Comparison of ENCODE assay signal across 12 cellular contexts in genomic region chr2:138780451-138780880, GRCh38. TPM values are rescaled to one million over a fixed set of nuclear protein-coding genes. Genes with fewer than 3 reads are reported as not detected.
DNase-seq lines count a peak whose midpoint lies in the region; ATAC-seq and TF ChIP-seq lines count a peak whose summit lies in the region.
"Had no signal": no experiment of that assay in that cellular context is flagged by ENCODE, and none has a peak within 500 bp of the region (broad histone marks: within the 10 kb centered on the region; RNA-seq: fewer than 3 reads in every experiment).

No MANE protein-coding gene starts in this region.

- no peaks in the 10 kb centered on the region for H3K9me3 Mint-ChIP-seq in endodermal cell
- peaks cover 0 to 3% (median 0%) of the 10 kb centered on the region in 9 donors for H3K9me3 Mint-ChIP-seq in naive thymus-derived CD8-positive, alpha-beta T cell

- no peak for TF ChIP-seq EP300 in suprapubic skin (IDR thresholded peaks at IDR 0.05)

- H3K4me3 ChIP-seq in HUES64 (ENCODE audit: low read length) = peak overlapping the region; percentile 61
- peak overlapping the region; percentile 66 for H3K4me3 ChIP-seq in endodermal cell (ENCODE audit: low read length)
- peak overlapping the region; percentile 52 for H3K4me3 ChIP-seq in mesodermal cell (ENCODE audit: extremely low read depth, insufficient read depth, low read length, poor library complexity, severe bottlenecking)
- peak overlapping the region; percentile 37 for H3K4me3 ChIP-seq in suprapubic skin

- no peak for TF ChIP-seq CTCF in endodermal cell (conservative IDR thresholded peaks at IDR 0.05)
- TF ChIP-seq CTCF in suprapubic skin (IDR thresholded peaks at IDR 0.05) = no peak

- no peak for TF ChIP-seq POLR2A in suprapubic skin (IDR thresholded peaks at IDR 0.05)

- H3K27me3 Mint-ChIP-seq in endodermal cell (ENCODE audit: insufficient read depth) = peaks cover 71% of the 10 kb centered on the region
- peaks cover 19 to 54% (median 43%) of the 10 kb centered on the region in 5 donors for H3K27me3 Mint-ChIP-seq in naive thymus-derived CD8-positive, alpha-beta T cell

- peaks cover 25% of the 10 kb centered on the region for H3K4me1 ChIP-seq in HUES64 (ENCODE audit: insufficient read depth, low read length)
- H3K4me1 ChIP-seq in endodermal cell (ENCODE audit: control insufficient read depth, insufficient read depth, low read length) = peaks cover 5% of the 10 kb centered on the region
- H3K4me1 ChIP-seq in mesodermal cell (ENCODE audit: control insufficient read depth, insufficient read depth, low read length, poor library complexity, severe bottlenecking) = peaks cover 18% of the 10 kb centered on the region
- peaks cover 21% of the 10 kb centered on the region for H3K4me1 ChIP-seq in suprapubic skin

- H3K9ac ChIP-seq in HUES64 (ENCODE audit: low read depth, low read length) = 0 out of 2 replicates have a peak overlapping the region, but pooled peaks have one; percentile 21
- no peak overlapping the region for H3K9ac ChIP-seq in endodermal cell (ENCODE audit: extremely low read depth, low read length, poor library complexity, severe bottlenecking)

- POLR2A ChIA-PET in naive thymus-derived CD8-positive, alpha-beta T cell (lab: Charles Lee) = no interaction called here

- H3K4me3 Mint-ChIP-seq in endodermal cell = peak overlapping the region; percentile 67
- no peak overlapping the region for H3K4me3 Mint-ChIP-seq in naive thymus-derived CD8-positive, alpha-beta T cell

- peaks cover 63% of the 10 kb centered on the region for H3K27me3 ChIP-seq in HUES64 (ENCODE audit: insufficient read depth, low read length)
- H3K27me3 ChIP-seq in endodermal cell (ENCODE audit: control insufficient read depth, insufficient read depth, low read length, poor library complexity, severe bottlenecking) = peaks cover 67% of the 10 kb centered on the region
- H3K27me3 ChIP-seq in suprapubic skin = peaks cover 63% of the 10 kb centered on the region

- H3K36me3 Mint-ChIP-seq in endodermal cell (ENCODE audit: low read depth) = no peaks in the 10 kb centered on the region
- no peaks in the 10 kb centered on the region for H3K36me3 Mint-ChIP-seq in naive thymus-derived CD8-positive, alpha-beta T cell

- H3K27ac ChIP-seq in HUES64 (ENCODE audit: low read depth, low read length) (no peak overlapping the region), endodermal cell (ENCODE audit: low read depth, low read length) (no peak overlapping the region), mesodermal cell (ENCODE audit: low read depth, low read length, severe bottlenecking) (no peak overlapping the region), suprapubic skin (no peak overlapping the region)

- WGBS in HUES64 = under 1% methylated on average over 39 of the region's 39 CpGs
- WGBS in endodermal cell (ENCODE audit: insufficient coverage in 1 of 2, insufficient read length in 1 of 2), 2 experiments = 2 to 4% methylated on average over 11 to 39 of the region's 39 CpGs
- WGBS in mesodermal cell (ENCODE audit: insufficient coverage in 2 of 2), 2 experiments = 0 to 1% methylated on average over 13 to 29 of the region's 39 CpGs
- WGBS in suprapubic skin = 28% methylated on average over 2 of the region's 39 CpGs

- H3K36me3 ChIP-seq in HUES64 (ENCODE audit: insufficient read depth, low read length) (no peaks in the 10 kb centered on the region), endodermal cell (ENCODE audit: control insufficient read depth, insufficient read depth, low read length) (no peaks in the 10 kb centered on the region), mesodermal cell (ENCODE audit: control insufficient read depth, insufficient read depth, low read length) (no peaks in the 10 kb centered on the region), suprapubic skin (no peaks in the 10 kb centered on the region)

- no peak overlapping the region for H3K27ac Mint-ChIP-seq in endodermal cell
- H3K27ac Mint-ChIP-seq in naive thymus-derived CD8-positive, alpha-beta T cell = no peak overlapping the region

- H3K4me1 Mint-ChIP-seq in endodermal cell = peaks cover 27% of the 10 kb centered on the region
- peaks cover 2 to 14% (median 8%) of the 10 kb centered on the region in 4 donors for H3K4me1 Mint-ChIP-seq in naive thymus-derived CD8-positive, alpha-beta T cell

- DNase-seq in endodermal cell (peak; percentile 82), suprapubic skin (ENCODE audit: low spot score in 2 of 2) (no peak), activated gamma-delta T cell (lab: John Stamatoyannopoulos, UW) (no peak), Ammon's horn (ENCODE audit: low spot score) (no peak)
- DNase-seq in naive thymus-derived CD8-positive, alpha-beta T cell = no peak
- DNase-seq: activated T-cell treated with anti-CD3 and anti-CD28 coated beads for 4 hours; NCI-H2081; stimulated activated CD4-positive, alpha-beta T cell treated with anti-CD3 and anti-CD28 coated beads, Interleukin-2, amount 100 ng/mL, for 48 hours had no signal

- ATAC-seq in HG02623 (IDR thresholded peaks at IDR 0.05; ENCODE audit: unreplicated experiment) = no peak
- ATAC-seq in naive thymus-derived CD8-positive, alpha-beta T cell = no peak

- no peaks in the 10 kb centered on the region for H3K9me3 ChIP-seq in HUES64 (ENCODE audit: insufficient read depth, low read depth, low read length)
- H3K9me3 ChIP-seq in endodermal cell (ENCODE audit: control insufficient read depth, low read length) = no peaks in the 10 kb centered on the region
- no peaks in the 10 kb centered on the region for H3K9me3 ChIP-seq in mesodermal cell (ENCODE audit: control insufficient read depth, low read length)
- no peaks in the 10 kb centered on the region for H3K9me3 ChIP-seq in suprapubic skin

RNA-seq across cellular contexts. Expression of gene NXPH2, which starts 0.3 kb away (rescaled TPM):
- polyA plus RNA-seq in HUES64 (2013, experiment 1 of 2) = 3.0 TPM
- 2.7 TPM for polyA plus RNA-seq in HUES64 (2013, experiment 2 of 2)
- 1 to 10 TPM; 3.7 to 4.8 TPM for total RNA-seq in endodermal cell
- polyA plus RNA-seq in endodermal cell (2013, experiment 1 of 2) = 2.0 TPM
- 1.7 TPM for polyA plus RNA-seq in endodermal cell (2013, experiment 2 of 2)
- 5.1 TPM for polyA plus RNA-seq in mesodermal cell (2013, experiment 1 of 2)
- 6.5 TPM for polyA plus RNA-seq in mesodermal cell (2013, experiment 2 of 2)
- not detected for total RNA-seq in suprapubic skin
- total RNA-seq in naive thymus-derived CD8-positive, alpha-beta T cell = not detected
- not detected for polyA plus RNA-seq in naive thymus-derived CD8-positive, alpha-beta T cell
- total RNA-seq: bronchial epithelial cell had no signal

Comparison
In these comparisons a context has a peak if more than half of its experiments do, and no peak if none do; other contexts are left out.
1. RNA of gene NXPH2, which starts 0.3 kb away (total RNA-seq): 3.7 to 4.8 TPM in endodermal cell; not detected in suprapubic skin and not detected in naive thymus-derived CD8-positive, alpha-beta T cell; every median in the first group is over 4 times any median in the second.
2. Peak in every context shown above with its lines, with median percentiles within 50 percentile points of each other: H3K4me3 ChIP-seq.